In the genomic region with DNA sequence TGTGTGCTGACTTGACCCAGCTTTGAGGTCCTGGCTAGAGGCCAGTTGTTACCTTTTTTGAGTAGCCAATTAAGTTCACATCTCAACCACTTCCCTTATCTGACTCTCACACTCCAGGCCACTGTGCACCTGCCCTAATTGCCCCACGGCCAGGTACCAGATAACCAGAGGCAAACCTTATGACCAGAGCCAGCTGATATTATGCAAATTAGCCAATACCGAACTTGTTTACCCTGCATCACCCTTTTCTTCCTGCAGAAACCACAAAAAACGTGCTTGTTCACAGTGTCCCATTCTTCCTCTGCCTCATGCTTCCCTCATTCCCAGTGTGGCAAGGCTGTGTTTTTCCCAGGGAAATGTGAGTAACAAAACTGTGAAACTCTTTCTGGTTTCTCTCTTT, we compare ENCODE assay signal across 22 cellular contexts.
"Had no signal": no experiment of that assay in that cellular context is flagged by ENCODE, and none has a peak within 500 bp of the region (broad histone marks: within the 10 kb centered on the region; RNA-seq: fewer than 3 reads in every experiment).

No MANE protein-coding gene starts in this region.

- DNase-seq: activated CD4-positive, alpha-beta memory T cell treated with anti-CD3 and anti-CD28 coated beads for 36 hours; activated CD4-positive, alpha-beta T cell treated with anti-CD3 and anti-CD28 coated beads, Interleukin-2, amount 10 ng/mL, durations not matched to agents 24 days and 14 days; activated CD4-positive, CD25-positive, alpha-beta regulatory T cell treated with anti-CD3 and anti-CD28 coated beads, Interleukin-2, amount 50 U/mL, for 72 hours; activated CD8-positive, alpha-beta memory T cell treated with anti-CD3 and anti-CD28 coated beads, Interleukin-2, amount 50 U/mL, for 4 hours; activated effector memory CD4-positive, alpha-beta T cell treated with anti-CD3 and anti-CD28 coated beads, Interleukin-2, amount 50 U/mL, for 16 hours; activated naive CD4-positive, alpha-beta T cell treated with anti-CD3 and anti-CD28 coated beads for 36 hours; activated naive CD8-positive, alpha-beta T cell treated with anti-CD3 and anti-CD28 coated beads for 36 hours; activated T-cell treated with anti-CD3 and anti-CD28 coated beads, Interleukin-2, amount 50 U/mL, for 1 hour; aorta; body of pancreas; dorsolateral prefrontal cortex; effector memory CD8-positive, alpha-beta T cell; foreskin fibroblast; left ventricle myocardium inferior; posterior cingulate gyrus; spleen; stimulated activated CD4-positive, alpha-beta T cell treated with anti-CD3 and anti-CD28 coated beads, Interleukin-2, amount 100 ng/mL, for 48 hours; stimulated activated naive CD4-positive, alpha-beta T cell treated with Interleukin-2 at 50 U/mL for 16 hours; T-helper 17 cell; testis; transverse colon; uterus had no signal
